Comparison of ENCODE assay signal across 9 cellular contexts in genomic region chr12:88391556-88391955, GRCh38.
A peak's percentile ranks its signal among the peaks of the same experiment; 100 is the strongest.
DNase-seq lines count a peak whose midpoint lies in the region; ATAC-seq, FAIRE-seq and TF ChIP-seq lines count a peak whose summit lies in the region.
"Had no signal": no experiment of that assay in that cellular context is flagged by ENCODE, and none has a peak within 500 bp of the region (broad histone marks: within the 10 kb centered on the region; RNA-seq: fewer than 3 reads in every experiment).

No MANE protein-coding gene starts in this region.

- TF ChIP-seq CTCF in kidney epithelial cell (IDR thresholded peaks at IDR 0.05; ENCODE audit: insufficient read depth, low read length, poor library complexity, severe bottlenecking): no peak
- TF ChIP-seq CTCF in PC-9 (conservative IDR thresholded peaks at IDR 0.05): no peak

- no TSS peak for BruUV-seq in PC-9 (replicated peaks; lab: Mats Ljungman, UMichigan)

- no peaks in the 10 kb centered on the region for H3K36me3 ChIP-seq in kidney epithelial cell (ENCODE audit: control insufficient read depth, insufficient read depth, low read length)
- no peaks in the 10 kb centered on the region for H3K36me3 ChIP-seq in PC-9 (ENCODE audit: low read depth)

- H3K9me2 ChIP-seq in PC-9 (ENCODE audit: insufficient read depth): peaks cover 4% of the 10 kb centered on the region; the same call in 1 of the 2 replicates

- H3K27me3 ChIP-seq in kidney epithelial cell (ENCODE audit: control insufficient read depth, insufficient read depth, low read length) (no peaks in the 10 kb centered on the region), PC-9 (ENCODE audit: insufficient read depth, low read depth) (no peaks in the 10 kb centered on the region)

- no peaks in the 10 kb centered on the region for H3F3A ChIP-seq in PC-9 (ENCODE audit: insufficient read depth, low read depth)

- CTCF ChIA-PET in PC-9 (lab: Charles Lee): no interaction called here

- no peaks in the 10 kb centered on the region for H3K4me1 ChIP-seq in PC-9 (replicated peaks; ENCODE audit: insufficient read depth)

- H4K20me1 ChIP-seq in PC-9 (ENCODE audit: insufficient read depth): no peaks in the 10 kb centered on the region

- FAIRE-seq in GM12892 (lab: Jason Lieb, UNC): peak; percentile 9

- no peak overlapping the region for H3K27ac ChIP-seq in PC-9

- ATAC-seq in HG02642 (IDR thresholded peaks at IDR 0.05; ENCODE audit: poor library complexity, unreplicated experiment): peak; percentile 44
- no peak for ATAC-seq in GM21737 (IDR thresholded peaks at IDR 0.05; ENCODE audit: unreplicated experiment)

- no peaks in the 10 kb centered on the region for H3K79me2 ChIP-seq in PC-9 (ENCODE audit: low read depth)

- H3K4me2 ChIP-seq in PC-9: no peak overlapping the region

- POLR2A ChIA-PET in PC-9 (lab: Charles Lee; ENCODE audit: unreplicated experiment): no interaction called here

- peaks cover 2% of the 10 kb centered on the region for H3K9me3 ChIP-seq in PC-9 (ENCODE audit: insufficient read depth, low read depth)

- DNase-seq in GM12892 (ENCODE audit: insufficient read length): no peak
- peak; percentile 20 for DNase-seq in RKO (ENCODE audit: low spot score)
- peak; percentile 61 for DNase-seq in kidney epithelial cell (ENCODE audit: low read depth)
- DNase-seq in cerebellar cortex (ENCODE audit: low spot score): no peak
- DNase-seq in PC-9: no peak
- no peak for DNase-seq in activated T-cell treated with anti-CD3 and anti-CD28 coated beads, Interleukin-2, amount 50 U/mL, for 48 hours
- DNase-seq: activated CD4-positive, alpha-beta memory T cell treated with anti-CD3 and anti-CD28 coated beads, Interleukin-2, amount 10 ng/mL, durations not matched to agents 7 days and 5 days had no signal

- no peak for TF ChIP-seq POLR2A in GM12892 (IDR thresholded peaks at IDR 0.05; ENCODE audit: low read depth, low read length)

- no peak overlapping the region for H2AFZ ChIP-seq in PC-9

- no peak overlapping the region for H3K4me3 ChIP-seq in kidney epithelial cell (ENCODE audit: low read depth, low read length)
- no peak overlapping the region for H3K4me3 ChIP-seq in PC-9

- intact Hi-C loops in PC-9 (cut with micrococcal nuclease; ENCODE audit: unreplicated experiment): no loop called here

Comparison
In these comparisons a context has a peak if more than half of its experiments do, and no peak if none do; other contexts are left out.
1. DNase-seq: peak in RKO (single experiment) and kidney epithelial cell (single experiment); none in GM12892 (single experiment), cerebellar cortex (single experiment), PC-9 (0 of 2) and activated T-cell treated with anti-CD3 and anti-CD28 coated beads, Interleukin-2, amount 50 U/mL, for 48 hours (0 of 2).